In genomic region chr2:230658877-230659652, GRCh38 we compare ENCODE assay signal across 8 cellular contexts. TPM values are rescaled to one million over a fixed set of nuclear protein-coding genes. Genes with fewer than 3 reads are reported as not detected.
DNase-seq lines count a peak whose midpoint lies in the region; ATAC-seq and TF ChIP-seq lines count a peak whose summit lies in the region.

No MANE protein-coding gene starts in this region.

- H3K4me3 Mint-ChIP-seq in immature natural killer cell (peak overlapping the region; percentile 28 to 71 (median 68)), mesothelial cell of epicardium (no peak overlapping the region)

- peaks cover 59 to 61% of the 10 kb centered on the region in 2 donors for H3K4me1 Mint-ChIP-seq in immature natural killer cell
- peaks cover 11% of the 10 kb centered on the region for H3K4me1 Mint-ChIP-seq in mesothelial cell of epicardium

- H3K27me3 Mint-ChIP-seq in immature natural killer cell (ENCODE audit: low read depth in 3 of 3) (peaks cover 0 to 7% (median 4%) of the 10 kb centered on the region in 3 donors), mesothelial cell of epicardium (ENCODE audit: low read depth) (no peaks in the 10 kb centered on the region)

- no peaks in the 10 kb centered on the region for H3K9me3 ChIP-seq in aorta (ENCODE audit: control insufficient read depth, low read length)

- no peaks in the 10 kb centered on the region for H3K36me3 ChIP-seq in aorta (ENCODE audit: control insufficient read depth in 1 of 2, insufficient read depth in 2 of 2, low read length in 1 of 2)

- H3K4me3 ChIP-seq in aorta (ENCODE audit: low read length in 2 of 2) = no peak overlapping the region

- H3K27ac ChIP-seq in aorta (ENCODE audit: low read depth in 1 of 2, low read length in 2 of 2) = no peak overlapping the region

- H3K9me3 Mint-ChIP-seq in immature natural killer cell (no peaks in the 10 kb centered on the region), mesothelial cell of epicardium (no peaks in the 10 kb centered on the region)

- no peaks in the 10 kb centered on the region for H3K36me3 Mint-ChIP-seq in immature natural killer cell
- no peaks in the 10 kb centered on the region for H3K36me3 Mint-ChIP-seq in mesothelial cell of epicardium

- ATAC-seq in HG02642 (IDR thresholded peaks at IDR 0.05; ENCODE audit: poor library complexity, unreplicated experiment) = peak; percentile 49
- ATAC-seq in aorta (ENCODE audit: low FRiP score) = no peak

- H3K27ac Mint-ChIP-seq in immature natural killer cell (peak overlapping the region; percentile 28 to 74 (median 58)), mesothelial cell of epicardium (no peak overlapping the region)

- peak; percentile 75 for DNase-seq in GM13977 (ENCODE audit: low spot score)
- peak in 3 of 5 experiments; percentile 12 to 99 (median 62) for DNase-seq in T-helper 2 cell
- peak; percentile 24 to 36 (median 32) for DNase-seq in immature natural killer cell
- DNase-seq in amygdala (lab: John Stamatoyannopoulos, UW) = no peak
- no peak for DNase-seq in aorta
- no peak for DNase-seq in DMS53 (lab: John Stamatoyannopoulos, UW)
- DNase-seq in mesothelial cell of epicardium (ENCODE audit: low spot score in 2 of 2, unreplicated experiment in 2 of 2) = no peak

- 86 to 88% methylated on average over 11 of the region's 11 CpGs for WGBS in aorta, 2 donors

- no peaks in the 10 kb centered on the region for H3K27me3 ChIP-seq in aorta (ENCODE audit: control insufficient read depth in 1 of 2, insufficient read depth in 2 of 2, low read length in 1 of 2)

- in situ Hi-C loops in GM13977 (cut with MboI; ENCODE audit: low pct_unique_long_range_greater_than_20kb, low sequenced_read_pairs, unreplicated experiment) = no loop called here

- H3K4me1 ChIP-seq in aorta (ENCODE audit: control insufficient read depth in 1 of 2, insufficient read depth in 2 of 2, low read length in 2 of 2) = no peaks in the 10 kb centered on the region

- TF ChIP-seq CTCF in GM13977 (IDR thresholded peaks at IDR 0.05; ENCODE audit: extremely low read depth, insufficient read depth, missing control alignments) (no peak), mesothelial cell of epicardium (IDR thresholded peaks at IDR 0.05; ENCODE audit: unreplicated experiment) (no peak)

- intact Hi-C loops in aorta (cut with DNase I) = no loop called here

RNA-seq across cellular contexts. Expression of gene CAB39, which starts 53.6 kb away (rescaled TPM):
- 10 to 100 TPM; 39.2 to 57.9 (median 39.3) TPM for polyA plus RNA-seq in immature natural killer cell
- total RNA-seq in aorta = 10 to 100 TPM; 80.4 to 81.1 TPM
- 10 to 100 TPM; 27.3 to 57.8 TPM for polyA plus RNA-seq in aorta
- total RNA-seq in mesothelial cell of epicardium = 39.2 to 43.0 TPM (median 41.7 TPM) in 3 replicates

Comparison
In these comparisons a context has a peak if more than half of its experiments do, and no peak if none do; other contexts are left out.
1. DNase-seq: peak in GM13977 (single experiment), T-helper 2 cell (3 of 5) and immature natural killer cell (3 of 3); none in amygdala (0 of 56), aorta (0 of 2), DMS53 (single experiment) and mesothelial cell of epicardium (0 of 2).